7 cellular contexts compared by ENCODE assay signal in the genomic region with DNA sequence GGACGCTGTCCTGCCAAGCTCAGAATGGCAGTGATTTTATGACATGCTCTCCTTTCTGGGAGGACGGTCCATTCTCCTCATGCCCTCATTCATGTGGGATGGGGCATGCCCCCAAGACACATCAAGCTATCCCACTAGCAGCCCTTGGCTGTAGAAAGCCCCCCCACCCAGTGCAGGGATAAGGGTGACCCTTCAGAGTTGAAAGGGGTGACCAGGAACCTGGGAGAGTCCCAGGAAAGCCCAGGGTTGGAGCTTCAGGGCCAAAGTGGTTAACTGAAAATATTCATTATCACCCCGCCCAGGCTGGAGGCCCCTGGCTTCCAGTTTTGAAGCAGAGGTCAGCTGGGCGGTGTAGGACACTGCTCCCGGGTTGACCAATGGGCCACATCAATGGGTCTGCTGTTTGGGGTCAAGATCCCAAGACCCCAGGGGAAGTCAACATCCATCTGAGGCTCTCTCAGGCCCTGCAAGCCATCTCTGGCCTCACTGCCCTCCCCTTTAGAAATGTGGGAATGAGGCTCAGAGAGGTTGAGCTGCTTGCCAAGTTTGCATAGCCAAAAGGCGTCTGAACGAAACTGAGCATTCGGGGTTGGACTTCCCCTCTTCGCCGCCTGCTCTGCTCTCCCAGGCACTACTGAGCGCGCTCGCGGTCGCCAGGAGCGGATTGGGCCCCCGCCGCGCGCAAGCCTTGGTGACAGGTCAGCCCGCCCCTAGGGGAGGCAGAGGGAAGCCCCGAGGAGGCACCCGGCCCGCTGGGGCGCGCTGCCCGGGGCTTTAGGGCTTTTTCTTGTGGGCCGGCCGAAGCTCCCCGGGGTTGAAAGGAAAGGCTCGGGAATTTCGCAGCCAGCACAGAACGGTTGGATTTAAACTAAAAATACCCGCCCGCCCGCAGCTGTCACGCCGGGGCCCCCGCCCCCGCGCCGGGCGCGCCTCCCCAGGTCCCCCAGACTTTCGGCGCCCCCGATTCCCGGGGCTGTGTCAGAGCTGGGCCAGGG. TPM values are rescaled to one million over a fixed set of nuclear protein-coding genes. Genes with fewer than 3 reads are reported as not detected.
DNase-seq lines count a peak whose midpoint lies in the region; ATAC-seq and TF ChIP-seq lines count a peak whose summit lies in the region.

No MANE protein-coding gene starts in this region.

- intact Hi-C loops in lower leg skin (cut with DNase I; ENCODE audit: low total_unique reads): no loop called here

- H3K27me3 Mint-ChIP-seq in chondrocyte (ENCODE audit: low read depth): no peaks in the 10 kb centered on the region

- H3K27ac Mint-ChIP-seq in chondrocyte (ENCODE audit: unreplicated experiment): peak overlapping the region; percentile 84

- H3K36me3 Mint-ChIP-seq in chondrocyte (ENCODE audit: low read depth): no peaks in the 10 kb centered on the region

- WGBS in lower leg skin, 2 donors: 3 to 4% methylated on average over 25 to 30 of the region's 48 CpGs

- no peak for TF ChIP-seq POLR2A in lower leg skin (IDR thresholded peaks at IDR 0.05)

- H3K4me1 Mint-ChIP-seq in chondrocyte (ENCODE audit: low read depth): peaks cover 50% of the 10 kb centered on the region

- DNase-seq in NCI-H1105 (lab: John Stamatoyannopoulos, UW) (peak; percentile 50), chondrocyte (ENCODE audit: low spot score) (no peak), lower leg skin (ENCODE audit: low spot score in 2 of 2) (peak; percentile 59 to 94)
- peak; percentile 57 to 66 (median 64) for DNase-seq in stimulated activated CD4-positive, alpha-beta T cell treated with anti-CD3 and anti-CD28 coated beads, TNF-alpha, amount 100 ng/mL, for 4 hours (ENCODE audit: low read depth in 3 of 3)

- peak overlapping the region; percentile 37 for H3K4me3 ChIP-seq in lower leg skin (ENCODE audit: low read depth, poor library complexity, severe bottlenecking)

- ATAC-seq in GM18502 (IDR thresholded peaks at IDR 0.05; ENCODE audit: poor library complexity, unreplicated experiment): peak; percentile 84
- ATAC-seq in HG02610 (IDR thresholded peaks at IDR 0.05; ENCODE audit: unreplicated experiment): peak; percentile 85
- ATAC-seq in activated CD4-positive, CD25-positive, alpha-beta regulatory T cell treated with anti-CD3 and anti-CD28 coated beads, Interleukin-2, amount 50 U/mL, for 24 hours: peak; percentile 89

- no peaks in the 10 kb centered on the region for H3K9me3 Mint-ChIP-seq in chondrocyte (ENCODE audit: low read depth)

- peak; percentile 67 for TF ChIP-seq CTCF in chondrocyte (IDR thresholded peaks at IDR 0.05)
- TF ChIP-seq CTCF in lower leg skin (IDR thresholded peaks at IDR 0.05): no peak

- H3K4me3 Mint-ChIP-seq in chondrocyte (ENCODE audit: unreplicated experiment): peak overlapping the region; percentile 79

RNA-seq across cellular contexts. Expression of a gene that starts 0.6 kb away (rescaled TPM):
- total RNA-seq in chondrocyte (21.4 to 22.3 TPM (median 22.0 TPM) in 3 replicates), lower leg skin (10 to 100 TPM; 13.8 to 26.2 (median 15.2) TPM)

RNA-seq across cellular contexts. Expression of a gene that starts 19.0 kb away (rescaled TPM):
- total RNA-seq in chondrocyte (30.9 to 38.9 TPM (median 33.4 TPM) in 3 replicates), lower leg skin (10 to 100 TPM; 26.4 to 34.6 (median 33.9) TPM)
